ENCODE assay signal across 22 cellular contexts in the genomic region with DNA sequence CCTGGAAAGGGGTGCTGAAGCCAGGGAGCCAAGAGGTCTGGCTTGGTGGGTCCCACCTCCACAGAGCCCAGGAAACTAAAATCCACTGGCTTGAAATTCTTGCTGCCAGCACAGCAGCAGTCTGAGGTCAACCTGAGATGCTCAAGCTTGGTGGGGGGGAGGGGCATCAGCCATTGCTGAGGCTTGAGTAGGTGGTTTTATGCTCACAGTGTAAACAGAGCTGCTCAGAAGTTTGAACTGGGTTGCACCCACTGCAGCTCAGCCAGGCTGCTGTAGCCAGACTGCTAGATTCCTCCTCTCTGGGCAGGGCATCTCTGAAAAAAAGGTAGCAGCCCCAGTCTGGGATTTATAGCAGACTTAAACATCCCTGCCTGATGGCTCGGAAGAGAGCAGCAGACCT. TPM values are rescaled to one million over a fixed set of nuclear protein-coding genes. Genes with fewer than 3 reads are reported as not detected.
A peak's percentile ranks its signal among the peaks of the same experiment; 100 is the strongest.
DNase-seq lines count a peak whose midpoint lies in the region; ATAC-seq and TF ChIP-seq lines count a peak whose summit lies in the region.
"Had no signal": no experiment of that assay in that cellular context is flagged by ENCODE, and none has a peak within 500 bp of the region (broad histone marks: within the 10 kb centered on the region; RNA-seq: fewer than 3 reads in every experiment).

No MANE protein-coding gene starts in this region.

- DNase-seq in DMS53 (lab: John Stamatoyannopoulos, UW), result peak; percentile 32
- DNase-seq in DMS53 treated with DMSO at 0.1 percent for 48 hours (lab: John Stamatoyannopoulos, UW; ENCODE audit: unreplicated experiment), result no peak
- peak; percentile 1 for DNase-seq in NCI-H510A treated with DMSO at 0.1 percent for 48 hours (lab: John Stamatoyannopoulos, UW)
- peak; percentile 53 for DNase-seq in endodermal cell
- peak; percentile 6 for DNase-seq in renal cortical epithelial cell (ENCODE audit: low read depth)
- DNase-seq in caudate nucleus (lab: John Stamatoyannopoulos, UW), result no peak
- no peak for DNase-seq in stimulated activated CD4-positive, alpha-beta T cell treated with anti-CD3 and anti-CD28 coated beads, Interleukin-4, amount 100 ng/mL, for 24 hours
- DNase-seq: ACHN; CD4-positive, alpha-beta T cell; COR-L47; GDM1; H9; MG63; NCI-H1694 treated with DMSO at 0.1 percent for 48 hours; NCI-H2081 treated with DMSO at 0.1 percent for 48 hours; NCI-H446 treated with DMSO at 0.1 percent for 48 hours; NCI-H82 had no signal

- no peak overlapping the region for H3K4me3 Mint-ChIP-seq in endodermal cell
- H3K4me3 Mint-ChIP-seq: CD4-positive, alpha-beta T cell; H9 had no signal

- H3K27me3 ChIP-seq in endodermal cell (ENCODE audit: control insufficient read depth, insufficient read depth, low read length, poor library complexity, severe bottlenecking), result no peaks in the 10 kb centered on the region
- H3K27me3 ChIP-seq: BLaER1 had no signal

- peaks cover 6% of the 10 kb centered on the region for H3K4me1 Mint-ChIP-seq in endodermal cell

- H3K9me3 Mint-ChIP-seq in endodermal cell, result peaks cover 13% of the 10 kb centered on the region

- no peaks in the 10 kb centered on the region for H3K36me3 Mint-ChIP-seq in endodermal cell (ENCODE audit: low read depth)

- no peak overlapping the region for H3K27ac Mint-ChIP-seq in endodermal cell
- H3K27ac Mint-ChIP-seq: CD4-positive, alpha-beta T cell had no signal

- H3K9ac ChIP-seq in endodermal cell (ENCODE audit: extremely low read depth, low read length, poor library complexity, severe bottlenecking), result no peak overlapping the region
- H3K9ac ChIP-seq: BLaER1 had no signal

- H3K4me3 ChIP-seq in endodermal cell (ENCODE audit: low read length), result no peak overlapping the region
- H3K4me3 ChIP-seq: BLaER1, K562, MG63 had no signal

- H3K27me3 Mint-ChIP-seq in endodermal cell (ENCODE audit: insufficient read depth), result no peaks in the 10 kb centered on the region

- H3K36me3 ChIP-seq in endodermal cell (ENCODE audit: control insufficient read depth, insufficient read depth, low read length), result no peaks in the 10 kb centered on the region
- H3K36me3 ChIP-seq: BLaER1, MG63 had no signal

- H3K4me1 ChIP-seq in endodermal cell (ENCODE audit: control insufficient read depth, insufficient read depth, low read length), result no peaks in the 10 kb centered on the region

- no peak for TF ChIP-seq CTCF in endodermal cell (conservative IDR thresholded peaks at IDR 0.05)

- 96% methylated on average over 1 of the region's 1 CpG; no CpG with 5 or more reads in 1 of the 2 experiments for WGBS in endodermal cell (ENCODE audit: insufficient coverage in 1 of 2, insufficient read length in 1 of 2), 2 experiments

- H3K9me3 ChIP-seq in endodermal cell (ENCODE audit: control insufficient read depth, low read length), result no peaks in the 10 kb centered on the region
- H3K9me3 ChIP-seq: MG63 had no signal

- ATAC-seq in GM18909 (IDR thresholded peaks at IDR 0.05; ENCODE audit: poor library complexity, unreplicated experiment), result no peak
- ATAC-seq: K562, Right ventricle myocardium inferior had no signal

- H3K27ac ChIP-seq in endodermal cell (ENCODE audit: low read depth, low read length), result no peak overlapping the region
- H3K27ac ChIP-seq in caudate nucleus (ENCODE audit: low read depth, low read length), result no peak overlapping the region
- H3K27ac ChIP-seq: 22Rv1, BLaER1 had no signal

RNA-seq across cellular contexts. Expression of gene FBXL17, which starts 55.5 kb away (rescaled TPM):
- total RNA-seq in endodermal cell, result 1 to 10 TPM; 7.4 to 8.6 TPM
- 10.4 TPM for polyA plus RNA-seq in endodermal cell (2013, experiment 1 of 2)
- 7.5 TPM for polyA plus RNA-seq in endodermal cell (2013, experiment 2 of 2)
- total RNA-seq in renal cortical epithelial cell, result 14.2 and 19.1 TPM in 2 replicates

Comparison
In these comparisons a context has a peak if more than half of its experiments do, and no peak if none do; other contexts are left out.
1. DNase-seq: peak in DMS53 (single experiment), NCI-H510A treated with DMSO at 0.1 percent for 48 hours (single experiment), endodermal cell (single experiment) and renal cortical epithelial cell (single experiment); none in DMS53 treated with DMSO at 0.1 percent for 48 hours (single experiment), caudate nucleus (0 of 61) and stimulated activated CD4-positive, alpha-beta T cell treated with anti-CD3 and anti-CD28 coated beads, Interleukin-4, amount 100 ng/mL, for 24 hours (single experiment).